In the genomic region with DNA sequence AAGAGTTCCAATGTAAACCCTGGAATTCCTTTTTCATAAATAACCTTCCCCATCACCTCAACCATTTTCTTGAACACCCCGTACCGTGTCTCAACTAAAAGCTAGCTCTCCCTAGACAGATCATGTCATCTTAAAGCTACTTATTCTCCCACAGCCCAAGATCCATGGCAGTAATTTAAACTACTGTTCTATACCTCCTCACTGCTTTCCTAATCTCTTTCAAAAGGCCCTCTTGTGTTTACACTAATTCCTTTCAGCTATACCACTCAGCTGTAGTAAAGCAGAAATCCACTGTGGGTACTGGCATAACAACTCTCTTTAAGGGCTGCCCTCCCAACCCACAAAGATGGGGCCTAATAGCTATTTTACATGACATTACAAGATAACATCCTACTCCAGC, we compare ENCODE assay signal across 37 cellular contexts.
"Had no signal": no experiment of that assay in that cellular context is flagged by ENCODE, and none has a peak within 500 bp of the region (broad histone marks: within the 10 kb centered on the region; RNA-seq: fewer than 3 reads in every experiment).

No MANE protein-coding gene starts in this region.

- ATAC-seq: activated CD4-positive, alpha-beta T cell treated with anti-CD3 and anti-CD28 coated beads for 36 hours; activated CD4-positive, CD25-positive, alpha-beta regulatory T cell treated with anti-CD3 and anti-CD28 coated beads, Interleukin-2, amount 50 U/mL, for 24 hours; activated CD8-positive, alpha-beta T cell treated with anti-CD3 and anti-CD28 coated beads for 36 hours; activated naive CD4-positive, alpha-beta T cell treated with anti-CD3 and anti-CD28 coated beads, Interleukin-2, amount 50 U/mL, for 72 hours; activated T-cell treated with anti-CD3 and anti-CD28 coated beads, Interleukin-2, amount 50 U/mL, for 4 hours; activated T-cell treated with anti-CD3 and anti-CD28 coated beads, Interleukin-2, amount 50 U/mL, for 72 hours; activated T-helper 17 cell treated with anti-CD3 and anti-CD28 coated beads, Interleukin-2, amount 50 U/mL, for 72 hours; body of pancreas had no signal

- H3K9me3 ChIP-seq: adrenal gland, body of pancreas, breast epithelium had no signal

- H3K27ac Mint-ChIP-seq: activated CD4-positive, alpha-beta memory T cell treated with anti-CD3 and anti-CD28 coated beads for 36 hours; activated CD4-positive, alpha-beta T cell treated with anti-CD3 and anti-CD28 coated beads for 36 hours; activated CD4-positive, alpha-beta T cell treated with anti-CD3 and anti-CD28 coated beads, Interleukin-2, amount 10 ng/mL, durations not matched to agents 7 days and 5 days; activated CD8-positive, alpha-beta T cell treated with anti-CD3 and anti-CD28 coated beads for 36 hours; activated naive CD4-positive, alpha-beta T cell treated with anti-CD3 and anti-CD28 coated beads for 36 hours; activated naive CD4-positive, alpha-beta T cell treated with anti-CD3 and anti-CD28 coated beads, Interleukin-2, amount 50 U/mL, for 72 hours; activated naive CD8-positive, alpha-beta T cell treated with anti-CD3 and anti-CD28 coated beads for 36 hours; activated T-cell treated with anti-CD3 and anti-CD28 coated beads, Interleukin-2, amount 50 U/mL, for 72 hours; activated T-helper 1 cell treated with anti-CD3 and anti-CD28 coated beads, Interleukin-12 subunit alpha, Interleukin-12 subunit beta, Interleukin-2, Interleukin-4 antibody, amounts not matched to agents 30 ng/mL and 10 ng/mL and 1 ng/mL, durations not matched to agents 14 hours and 24 hours and 36 hours; activated T-helper 17 cell treated with anti-CD3 and anti-CD28 coated beads, Interleukin-2, amount 50 U/mL, for 72 hours; T-helper 1 cell treated with Interleukin-12 subunit alpha and Interleukin-12 subunit beta and Interleukin-4 antibody, amounts not matched to agents 30 μg/mL and 1 μg/mL, for 36 hours; T-helper 2 cell treated with Interferon-gamma antibody and Interleukin-4, amounts not matched to agents 5 μg/mL and 100 μg/mL, for 36 hours had no signal

- H3K36me3 ChIP-seq: adrenal gland, brain microvascular endothelial cell, breast epithelium had no signal

- DNase-seq: activated CD4-positive, alpha-beta memory T cell treated with anti-CD3 and anti-CD28 coated beads for 36 hours; activated CD4-positive, alpha-beta T cell treated with anti-CD3 and anti-CD28 coated beads for 1 hour; activated CD4-positive, alpha-beta T cell treated with anti-CD3 and anti-CD28 coated beads for 36 hours; activated CD4-positive, alpha-beta T cell treated with anti-CD3 and anti-CD28 coated beads for 48 hours; activated CD4-positive, alpha-beta T cell treated with anti-CD3 and anti-CD28 coated beads, Interleukin-2, amount 10 ng/mL, durations not matched to agents 7 days and 5 days; activated CD4-positive, CD25-positive, alpha-beta regulatory T cell; activated CD8-positive, alpha-beta memory T cell treated with anti-CD3 and anti-CD28 coated beads, Interleukin-2, amount 50 U/mL, for 4 hours; activated CD8-positive, alpha-beta T cell treated with anti-CD3 and anti-CD28 coated beads for 36 hours; activated effector memory CD4-positive, alpha-beta T cell treated with anti-CD3 and anti-CD28 coated beads, Interleukin-2, amount 50 U/mL, for 16 hours; activated gamma-delta T cell treated with Interleukin-2 at 50 U/mL for 16 hours; activated naive CD4-positive, alpha-beta T cell; activated naive CD4-positive, alpha-beta T cell treated with anti-CD3 and anti-CD28 coated beads for 36 hours; activated naive CD4-positive, alpha-beta T cell treated with anti-CD3 and anti-CD28 coated beads, Interleukin-2, amount 50 U/mL, for 16 hours; activated naive CD8-positive, alpha-beta T cell treated with anti-CD3 and anti-CD28 coated beads for 36 hours; activated T-cell treated with anti-CD3 and anti-CD28 coated beads for 4 hours; activated T-cell treated with anti-CD3 and anti-CD28 coated beads, Interleukin-2, amount 50 U/mL, for 1 hour; activated T-cell treated with anti-CD3 and anti-CD28 coated beads, Interleukin-2, amount 50 U/mL, for 4 hours; activated T-cell treated with anti-CD3 and anti-CD28 coated beads, Interleukin-2, amount 50 U/mL, for 72 hours; adrenal gland; amniotic stem cell; aorta; body of pancreas; brain microvascular endothelial cell; central memory CD4-positive, alpha-beta T cell; T-helper 1 cell; T-helper 2 cell; T-helper 9 cell had no signal

- H3K27me3 Mint-ChIP-seq: activated CD4-positive, alpha-beta memory T cell treated with anti-CD3 and anti-CD28 coated beads for 36 hours; activated CD4-positive, alpha-beta T cell treated with anti-CD3 and anti-CD28 coated beads for 36 hours; activated CD4-positive, alpha-beta T cell treated with anti-CD3 and anti-CD28 coated beads, Interleukin-2, amount 10 ng/mL, durations not matched to agents 7 days and 5 days; activated CD8-positive, alpha-beta T cell treated with anti-CD3 and anti-CD28 coated beads for 36 hours; activated naive CD8-positive, alpha-beta T cell treated with anti-CD3 and anti-CD28 coated beads for 36 hours; activated T-helper 17 cell treated with anti-CD3 and anti-CD28 coated beads, Interleukin-2, amount 50 U/mL, for 72 hours had no signal

- H3K4me3 Mint-ChIP-seq: activated CD4-positive, alpha-beta memory T cell treated with anti-CD3 and anti-CD28 coated beads for 36 hours; activated CD4-positive, alpha-beta T cell treated with anti-CD3 and anti-CD28 coated beads for 36 hours; activated CD4-positive, alpha-beta T cell treated with anti-CD3 and anti-CD28 coated beads, Interleukin-2, amount 10 ng/mL, durations not matched to agents 7 days and 5 days; activated CD8-positive, alpha-beta T cell treated with anti-CD3 and anti-CD28 coated beads for 36 hours; activated naive CD4-positive, alpha-beta T cell treated with anti-CD3 and anti-CD28 coated beads for 36 hours; activated naive CD8-positive, alpha-beta T cell treated with anti-CD3 and anti-CD28 coated beads for 36 hours; activated T-cell treated with anti-CD3 and anti-CD28 coated beads, Interleukin-2, amount 50 U/mL, for 4 hours; activated T-cell treated with anti-CD3 and anti-CD28 coated beads, Interleukin-2, amount 50 U/mL, for 72 hours; activated T-helper 1 cell treated with anti-CD3 and anti-CD28 coated beads, Interleukin-12 subunit alpha, Interleukin-12 subunit beta, Interleukin-2, Interleukin-4 antibody, amounts not matched to agents 30 ng/mL and 10 ng/mL and 1 ng/mL, durations not matched to agents 14 hours and 24 hours and 36 hours; activated T-helper 17 cell treated with anti-CD3 and anti-CD28 coated beads, Interleukin-2, amount 50 U/mL, for 72 hours; T-helper 1 cell treated with Interleukin-12 subunit alpha and Interleukin-12 subunit beta and Interleukin-4 antibody, amounts not matched to agents 30 μg/mL and 1 μg/mL, for 36 hours; T-helper 2 cell treated with Interferon-gamma antibody and Interleukin-4, amounts not matched to agents 5 μg/mL and 100 μg/mL, for 36 hours had no signal

- H3K27me3 ChIP-seq: adrenal gland, body of pancreas, brain microvascular endothelial cell, breast epithelium had no signal

- H3K4me1 Mint-ChIP-seq: activated CD4-positive, alpha-beta T cell treated with anti-CD3 and anti-CD28 coated beads, Interleukin-2, amount 10 ng/mL, durations not matched to agents 7 days and 5 days; activated T-helper 17 cell treated with anti-CD3 and anti-CD28 coated beads, Interleukin-2, amount 50 U/mL, for 72 hours had no signal

- FAIRE-seq: astrocyte, TTC549 had no signal

- H3K4me1 ChIP-seq: adrenal gland, body of pancreas, breast epithelium had no signal

- H3K4me3 ChIP-seq: adrenal gland, body of pancreas, breast epithelium had no signal

- H3K27ac ChIP-seq: adrenal gland, body of pancreas, brain microvascular endothelial cell, breast epithelium, VCaP had no signal

- H3K9me3 Mint-ChIP-seq: activated CD4-positive, alpha-beta memory T cell treated with anti-CD3 and anti-CD28 coated beads for 36 hours; activated CD4-positive, alpha-beta T cell treated with anti-CD3 and anti-CD28 coated beads, Interleukin-2, amount 10 ng/mL, durations not matched to agents 7 days and 5 days; activated CD8-positive, alpha-beta T cell treated with anti-CD3 and anti-CD28 coated beads for 36 hours; activated naive CD4-positive, alpha-beta T cell treated with anti-CD3 and anti-CD28 coated beads for 36 hours; activated naive CD4-positive, alpha-beta T cell treated with anti-CD3 and anti-CD28 coated beads, Interleukin-2, amount 50 U/mL, for 72 hours; activated T-cell treated with anti-CD3 and anti-CD28 coated beads, Interleukin-2, amount 50 U/mL, for 4 hours; activated T-cell treated with anti-CD3 and anti-CD28 coated beads, Interleukin-2, amount 50 U/mL, for 72 hours; activated T-helper 1 cell treated with anti-CD3 and anti-CD28 coated beads, Interleukin-12 subunit alpha, Interleukin-12 subunit beta, Interleukin-2, Interleukin-4 antibody, amounts not matched to agents 30 ng/mL and 10 ng/mL and 1 ng/mL, durations not matched to agents 14 hours and 24 hours and 36 hours; activated T-helper 17 cell treated with anti-CD3 and anti-CD28 coated beads, Interleukin-2, amount 50 U/mL, for 72 hours; T-helper 1 cell treated with Interleukin-12 subunit alpha and Interleukin-12 subunit beta and Interleukin-4 antibody, amounts not matched to agents 30 μg/mL and 1 μg/mL, for 36 hours; T-helper 2 cell treated with Interferon-gamma antibody and Interleukin-4, amounts not matched to agents 5 μg/mL and 100 μg/mL, for 36 hours had no signal
